Comparison of ENCODE assay signal across 2 cellular contexts in the genomic region with DNA sequence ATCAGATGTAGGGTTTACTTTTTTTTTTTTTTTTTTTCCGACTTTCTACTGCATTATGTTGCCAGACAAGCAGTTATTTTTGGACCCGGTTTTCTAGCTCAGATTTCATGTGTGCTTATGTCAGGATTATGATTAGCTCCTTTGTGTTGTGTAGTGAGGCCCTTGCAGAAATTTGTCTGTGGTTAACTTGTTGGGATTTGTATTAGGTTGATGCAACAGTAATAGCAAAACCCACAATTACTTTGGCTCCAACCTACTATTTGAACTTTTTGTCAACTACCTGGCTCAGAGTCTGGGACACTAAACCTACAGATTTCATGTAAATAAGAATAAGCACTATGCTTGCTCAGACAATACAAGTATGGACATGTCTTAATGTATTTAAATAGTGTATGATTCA.
TF ChIP-seq lines count a peak whose summit lies in the region.

No MANE protein-coding gene starts in this region.

TF ChIP-seq in liver, 16 proteins besides CTCF, POLR2A, EP300 and RAD21:
- TF ChIP-seq FOXA2 (IDR thresholded peaks at IDR 0.05) (peak; percentile 5), SP1 (IDR thresholded peaks at IDR 0.05) (no peak)
TF ChIP-seq in liver: peak in this region for 1.

TF ChIP-seq in HepG2, 621 proteins besides CTCF, POLR2A, EP300 and RAD21:
- TF ChIP-seq ZNF556 (CRISPR knock-in tag; IDR thresholded peaks at IDR 0.05; ENCODE audit: borderline replicate concordance) (no peak), ELK4 (CRISPR knock-in tag; IDR thresholded peaks at IDR 0.05; ENCODE audit: borderline replicate concordance) (no peak), SIN3A (IDR thresholded peaks at IDR 0.05; ENCODE audit: borderline replicate concordance, low read depth, low read length) (no peak), MBNL3 (CRISPR knock-in tag; conservative IDR thresholded peaks at IDR 0.05) (no peak), KMT2B (CRISPR knock-in tag; IDR thresholded peaks at IDR 0.05) (no peak), KLF15 (CRISPR knock-in tag; IDR thresholded peaks at IDR 0.05; ENCODE audit: borderline replicate concordance) (no peak), FLYWCH1 (CRISPR knock-in tag; IDR thresholded peaks at IDR 0.05) (no peak), ZNF577 (CRISPR knock-in tag; IDR thresholded peaks at IDR 0.05; ENCODE audit: borderline replicate concordance, low read depth) (no peak), ZNF660 (CRISPR knock-in tag; IDR thresholded peaks at IDR 0.05; ENCODE audit: borderline replicate concordance, low read depth) (no peak), AGO1 (IDR thresholded peaks at IDR 0.05; ENCODE audit: low read depth, low read length, poor library complexity, severe bottlenecking) (no peak), KDM3A (CRISPR knock-in tag; IDR thresholded peaks at IDR 0.05; ENCODE audit: low read depth) (no peak)
- TF ChIP-seq, protein P1, sequence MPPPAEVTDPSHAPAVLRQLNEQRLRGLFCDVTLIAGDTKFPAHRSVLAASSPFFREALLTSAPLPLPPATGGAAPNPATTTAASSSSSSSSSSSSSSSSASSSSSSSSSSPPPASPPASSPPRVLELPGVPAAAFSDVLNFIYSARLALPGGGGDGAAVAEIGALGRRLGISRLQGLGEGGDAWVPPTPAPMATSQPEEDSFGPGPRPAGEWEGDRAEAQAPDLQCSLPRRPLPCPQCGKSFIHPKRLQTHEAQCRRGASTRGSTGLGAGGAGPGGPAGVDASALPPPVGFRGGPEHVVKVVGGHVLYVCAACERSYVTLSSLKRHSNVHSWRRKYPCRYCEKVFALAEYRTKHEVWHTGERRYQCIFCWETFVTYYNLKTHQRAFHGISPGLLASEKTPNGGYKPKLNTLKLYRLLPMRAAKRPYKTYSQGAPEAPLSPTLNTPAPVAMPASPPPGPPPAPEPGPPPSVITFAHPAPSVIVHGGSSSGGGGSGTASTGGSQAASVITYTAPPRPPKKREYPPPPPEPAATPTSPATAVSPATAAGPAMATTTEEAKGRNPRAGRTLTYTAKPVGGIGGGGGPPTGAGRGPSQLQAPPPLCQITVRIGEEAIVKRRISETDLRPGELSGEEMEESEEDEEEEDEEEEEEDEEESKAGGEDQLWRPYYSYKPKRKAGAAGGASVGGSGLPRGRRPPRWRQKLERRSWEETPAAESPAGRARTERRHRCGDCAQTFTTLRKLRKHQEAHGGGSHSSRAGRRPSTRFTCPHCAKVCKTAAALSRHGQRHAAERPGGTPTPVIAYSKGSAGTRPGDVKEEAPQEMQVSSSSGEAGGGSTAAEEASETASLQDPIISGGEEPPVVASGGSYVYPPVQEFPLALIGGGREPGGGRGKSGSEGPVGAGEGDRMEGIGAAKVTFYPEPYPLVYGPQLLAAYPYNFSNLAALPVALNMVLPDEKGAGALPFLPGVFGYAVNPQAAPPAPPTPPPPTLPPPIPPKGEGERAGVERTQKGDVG (CRISPR knock-in tag; IDR thresholded peaks at IDR 0.05; ENCODE audit: borderline replicate concordance): no peak
TF ChIP-seq in HepG2: peak in this region for 0.
